In genomic region chr2:228613133-228613532, GRCh38 we compare ENCODE assay signal across 14 cellular contexts.
A peak's percentile ranks its signal among the peaks of the same experiment; 100 is the strongest.
DNase-seq lines count a peak whose midpoint lies in the region; ATAC-seq, FAIRE-seq and TF ChIP-seq lines count a peak whose summit lies in the region.
"Had no signal": no experiment of that assay in that cellular context is flagged by ENCODE, and none has a peak within 500 bp of the region (broad histone marks: within the 10 kb centered on the region; RNA-seq: fewer than 3 reads in every experiment).

No MANE protein-coding gene starts in this region.

- peak overlapping the region; percentile 69 for H2AFZ ChIP-seq in ACC112 (ENCODE audit: low read length, unreplicated experiment)

- no peak for TF ChIP-seq POLR2A in gastroesophageal sphincter (IDR thresholded peaks at IDR 0.05)

- H3K27me3 ChIP-seq in ACC112 (ENCODE audit: insufficient read depth, low read length) (no peaks in the 10 kb centered on the region), bronchial epithelial cell (ENCODE audit: control insufficient read depth, insufficient read depth, low read length) (no peaks in the 10 kb centered on the region), gastroesophageal sphincter (no peaks in the 10 kb centered on the region)
- H3K27me3 ChIP-seq: ascending aorta, Peyer's patch had no signal

- H3K27ac ChIP-seq in ACC112 (ENCODE audit: low read depth, low read length) (peak overlapping the region; percentile 95), gastroesophageal sphincter (no peak overlapping the region)
- H3K27ac ChIP-seq: ascending aorta, Peyer's patch had no signal

- no peaks in the 10 kb centered on the region for H3K36me3 ChIP-seq in ACC112 (ENCODE audit: insufficient read depth, low read length)
- no peaks in the 10 kb centered on the region for H3K36me3 ChIP-seq in bronchial epithelial cell (ENCODE audit: control insufficient read depth, insufficient read depth, low read length)
- H3K36me3 ChIP-seq in gastroesophageal sphincter, result no peaks in the 10 kb centered on the region
- H3K36me3 ChIP-seq: ascending aorta, Peyer's patch had no signal

- FAIRE-seq in bronchial epithelial cell (lab: Jason Lieb, UNC), result no peak
- FAIRE-seq: GM18507 had no signal

- ATAC-seq in GM18867 (IDR thresholded peaks at IDR 0.05; ENCODE audit: unreplicated experiment) (peak; percentile 82), GM19035 (IDR thresholded peaks at IDR 0.05; ENCODE audit: unreplicated experiment) (no peak), HG03460 (IDR thresholded peaks at IDR 0.05; ENCODE audit: unreplicated experiment) (no peak), gastroesophageal sphincter (no peak)

- WGBS in gastroesophageal sphincter (ENCODE audit: low coverage in 1 of 2), 2 donors, result 46 to 60% methylated on average over 2 to 3 of the region's 3 CpGs

- DNase-seq in HS-27A (ENCODE audit: low read depth) (peak; percentile 41), bronchial epithelial cell (ENCODE audit: low read depth) (peak; percentile 59), NCI-H2081 treated with DMSO at 0.1 percent for 48 hours (lab: John Stamatoyannopoulos, UW) (no peak)
- DNase-seq: activated CD4-positive, alpha-beta T cell treated with anti-CD3 and anti-CD28 coated beads, Interleukin-2, amount 50 U/mL, for 48 hours; CD4-positive, CD25-positive, alpha-beta regulatory T cell; NCI-H1092 treated with DMSO at 0.1 percent for 48 hours; Peyer's patch had no signal

- TF ChIP-seq EP300 in gastroesophageal sphincter (IDR thresholded peaks at IDR 0.05), result no peak

- TF ChIP-seq CTCF in bronchial epithelial cell (IDR thresholded peaks at IDR 0.05; ENCODE audit: insufficient read depth, low read length, severe bottlenecking), result no peak
- TF ChIP-seq CTCF in gastroesophageal sphincter (IDR thresholded peaks at IDR 0.05), result no peak

- H3K79me2 ChIP-seq in ACC112 (ENCODE audit: control insufficient read depth, insufficient read depth, low read length, unreplicated experiment), result no peaks in the 10 kb centered on the region

- H3K4me3 ChIP-seq in ACC112 (ENCODE audit: low read depth, low read length) (peak overlapping the region; percentile 48; the same call in 1 of the 2 replicates), bronchial epithelial cell (ENCODE audit: low read depth, low read length) (no peak overlapping the region), gastroesophageal sphincter (no peak overlapping the region)
- H3K4me3 ChIP-seq: ascending aorta, Peyer's patch had no signal

- H3K4me1 ChIP-seq in ACC112 (ENCODE audit: control insufficient read depth, insufficient read depth, low read length, unreplicated experiment) (peaks cover 11% of the 10 kb centered on the region), gastroesophageal sphincter (no peaks in the 10 kb centered on the region)
- H3K4me1 ChIP-seq: ascending aorta, Peyer's patch had no signal

- H3K9me3 ChIP-seq in gastroesophageal sphincter, result peaks cover 0 to 5% (median 0%) of the 10 kb centered on the region in 3 donors
- H3K9me3 ChIP-seq: ascending aorta, Peyer's patch had no signal
